In genomic region chr6:17226269-17226668, GRCh38 we compare ENCODE assay signal across 22 cellular contexts. TPM values are rescaled to one million over a fixed set of nuclear protein-coding genes. Genes with fewer than 3 reads are reported as not detected.
DNase-seq lines count a peak whose midpoint lies in the region; ATAC-seq and TF ChIP-seq lines count a peak whose summit lies in the region.
"Had no signal": no experiment of that assay in that cellular context is flagged by ENCODE, and none has a peak within 500 bp of the region (broad histone marks: within the 10 kb centered on the region; RNA-seq: fewer than 3 reads in every experiment).

No MANE protein-coding gene starts in this region.

- H3K9me3 ChIP-seq in right cardiac atrium (ENCODE audit: control insufficient read depth, low read length) = no peaks in the 10 kb centered on the region
- H3K9me3 ChIP-seq in neural progenitor cell (ENCODE audit: low read depth) = no peaks in the 10 kb centered on the region
- H3K9me3 ChIP-seq: A549, Caco-2, MG63 had no signal

- H3K4me3 Mint-ChIP-seq in brain = peak overlapping the region in 3 of 5 experiments; percentile 32 to 64 (median 41)
- no peak overlapping the region for H3K4me3 Mint-ChIP-seq in neural progenitor cell

- ATAC-seq in right cardiac atrium (peak; percentile 57 to 70), HG02885 (IDR thresholded peaks at IDR 0.05; ENCODE audit: poor library complexity, unreplicated experiment) (no peak), HG03108 (IDR thresholded peaks at IDR 0.05; ENCODE audit: unreplicated experiment) (no peak)
- ATAC-seq: A549 had no signal

- no peak overlapping the region for H3K4me2 ChIP-seq in neural progenitor cell
- H3K4me2 ChIP-seq: A549, PC-9 had no signal

- H3K36me3 Mint-ChIP-seq in brain (no peaks in the 10 kb centered on the region), neural progenitor cell (no peaks in the 10 kb centered on the region)

- peak overlapping the region; percentile 27 for H2AFZ ChIP-seq in neural progenitor cell (replicated peaks)

- no peaks in the 10 kb centered on the region for H4K20me1 ChIP-seq in neural progenitor cell (ENCODE audit: low read depth)

- DNase-seq in EH (ENCODE audit: low read depth) (peak; percentile 47), right cardiac atrium (no peak), neural progenitor cell (ENCODE audit: low spot score) (no peak), KG1 (lab: John Stamatoyannopoulos, UW) (no peak), COLO668 (lab: John Stamatoyannopoulos, UW; ENCODE audit: unreplicated experiment) (no peak)
- DNase-seq: Caco-2, DMS153, H7, Karpas-422, NCI-H1092, NCI-H146, NCI-H510A, NCI-H774, PC-9 had no signal

- H3K27me3 ChIP-seq in right cardiac atrium (ENCODE audit: control insufficient read depth, insufficient read depth) = no peaks in the 10 kb centered on the region
- H3K27me3 ChIP-seq in neural progenitor cell = no peaks in the 10 kb centered on the region
- H3K27me3 ChIP-seq: MG63 had no signal

- no peaks in the 10 kb centered on the region for H3F3A ChIP-seq in neural progenitor cell (ENCODE audit: low read depth)

- peaks cover 8% of the 10 kb centered on the region for H3K27me3 Mint-ChIP-seq in brain
- H3K27me3 Mint-ChIP-seq in neural progenitor cell (ENCODE audit: insufficient read depth, low read depth) = peaks cover 8% of the 10 kb centered on the region

- peaks cover 6 to 30% (median 10%) of the 10 kb centered on the region in 5 experiments for H3K9me3 Mint-ChIP-seq in brain
- peaks cover 5% of the 10 kb centered on the region for H3K9me3 Mint-ChIP-seq in neural progenitor cell

- no peaks in the 10 kb centered on the region for H3K36me3 ChIP-seq in neural progenitor cell
- H3K36me3 ChIP-seq: MG63 had no signal

- H3K4me1 ChIP-seq in right cardiac atrium (ENCODE audit: control insufficient read depth, insufficient read depth, low read length) (no peaks in the 10 kb centered on the region), neural progenitor cell (peaks cover 11% of the 10 kb centered on the region)
- H3K4me1 ChIP-seq: A549, Caco-2 had no signal

- no peak overlapping the region for H3K9ac ChIP-seq in neural progenitor cell

- H3K27ac Mint-ChIP-seq in brain (peak overlapping the region in 4 of 5 experiments; percentile 18 to 96 (median 78)), neural progenitor cell (no peak overlapping the region)

- H3K4me3 ChIP-seq in right cardiac atrium (ENCODE audit: low read length) (no peak overlapping the region), neural progenitor cell (no peak overlapping the region)
- H3K4me3 ChIP-seq: A549, MG63, PC-9, SK-N-MC had no signal

- H3K4me1 Mint-ChIP-seq in brain = peaks cover 45% of the 10 kb centered on the region
- H3K4me1 Mint-ChIP-seq in neural progenitor cell = peaks cover 19% of the 10 kb centered on the region

- intact Hi-C loops in right cardiac atrium (cut with DNase I) = loop anchor here in 1 of 4 donors (5.0 kb wide), 1 partner anchor 46 kb away; no protein-coding TSS in a partner anchor

- H3K27ac ChIP-seq in right cardiac atrium (ENCODE audit: low read length) = peak overlapping the region; percentile 43
- no peak overlapping the region for H3K27ac ChIP-seq in neural progenitor cell
- H3K27ac ChIP-seq: A549, C4-2B, PC-9, SK-N-MC had no signal

- TF ChIP-seq CTCF in brain (conservative IDR thresholded peaks at IDR 0.05) = no peak
- no peak for TF ChIP-seq CTCF in neural progenitor cell (IDR thresholded peaks at IDR 0.05)

- H3K79me2 ChIP-seq in neural progenitor cell (ENCODE audit: low read depth) = no peaks in the 10 kb centered on the region

- 11% methylated on average over 2 of the region's 2 CpGs for WGBS in right cardiac atrium

RNA-seq across cellular contexts. Expression of gene RBM24, which starts 54.9 kb away (rescaled TPM):
- polyA plus RNA-seq in brain (ENCODE audit: insufficient read depth, low read depth, low replicate concordance) (16.6 TPM), right cardiac atrium (177 TPM)
- total RNA-seq in right cardiac atrium (100 to 1,000 TPM; 162 to 196 (median 178) TPM), neural progenitor cell (ENCODE audit: low replicate concordance) (17.3 and 27.6 TPM in 2 replicates)
- total RNA-seq: Caco-2, HT-29 had no signal

Comparison
In these comparisons a context has a peak if more than half of its experiments do, and no peak if none do; other contexts are left out.
1. ATAC-seq: peak in right cardiac atrium (2 of 2); none in HG02885 (single experiment) and HG03108 (single experiment).